ENCODE assay signal across 1 cellular context in the genomic region with DNA sequence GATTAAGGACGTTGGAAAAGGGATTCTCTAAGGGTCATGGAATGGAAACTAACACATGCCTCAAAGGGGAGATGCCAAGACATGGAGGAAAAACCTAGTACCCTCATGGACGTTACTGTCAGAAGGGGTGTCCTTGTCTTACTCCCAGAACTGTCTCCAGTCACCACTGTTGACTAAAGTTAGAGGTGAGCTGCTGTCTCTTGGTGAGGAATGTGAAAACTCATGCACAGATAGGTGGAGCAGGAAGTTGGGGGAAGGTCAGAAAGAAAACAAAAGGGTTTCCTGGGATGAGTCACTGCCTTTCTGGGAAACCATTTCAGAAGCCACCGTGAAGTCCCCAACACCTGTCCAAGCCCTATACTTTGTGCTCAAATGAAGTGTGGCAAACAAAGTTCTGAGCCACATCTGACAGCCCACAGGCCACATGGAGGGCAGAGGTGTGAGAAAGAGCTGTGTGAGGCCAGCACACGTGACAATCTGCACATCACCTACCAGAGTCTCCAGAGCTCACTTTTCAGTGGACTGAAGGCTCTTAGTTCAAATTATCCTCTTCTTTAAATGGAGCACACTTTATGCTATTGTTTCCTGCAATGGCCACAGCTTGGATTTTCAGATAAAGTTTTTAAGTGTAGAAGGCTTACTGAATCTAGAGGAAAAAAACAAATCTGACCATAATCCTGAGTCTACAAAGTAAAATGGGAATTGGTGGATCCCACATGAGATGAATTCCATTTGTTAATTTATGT.
A peak's percentile ranks its signal among the peaks of the same experiment; 100 is the strongest.
TF ChIP-seq lines count a peak whose summit lies in the region.

No MANE protein-coding gene starts in this region.

TF ChIP-seq in K562, 482 proteins besides CTCF, POLR2A, EP300 and RAD21 (continued from another document and continues in another):
- TF ChIP-seq, protein P1, sequence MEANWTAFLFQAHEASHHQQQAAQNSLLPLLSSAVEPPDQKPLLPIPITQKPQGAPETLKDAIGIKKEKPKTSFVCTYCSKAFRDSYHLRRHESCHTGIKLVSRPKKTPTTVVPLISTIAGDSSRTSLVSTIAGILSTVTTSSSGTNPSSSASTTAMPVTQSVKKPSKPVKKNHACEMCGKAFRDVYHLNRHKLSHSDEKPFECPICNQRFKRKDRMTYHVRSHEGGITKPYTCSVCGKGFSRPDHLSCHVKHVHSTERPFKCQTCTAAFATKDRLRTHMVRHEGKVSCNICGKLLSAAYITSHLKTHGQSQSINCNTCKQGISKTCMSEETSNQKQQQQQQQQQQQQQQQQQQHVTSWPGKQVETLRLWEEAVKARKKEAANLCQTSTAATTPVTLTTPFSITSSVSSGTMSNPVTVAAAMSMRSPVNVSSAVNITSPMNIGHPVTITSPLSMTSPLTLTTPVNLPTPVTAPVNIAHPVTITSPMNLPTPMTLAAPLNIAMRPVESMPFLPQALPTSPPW (CRISPR knock-in tag; IDR thresholded peaks at IDR 0.05) = no peak
- peak; percentile 54; the same call in 1 of the 2 replicates for TF ChIP-seq ZNF140 (CRISPR knock-in tag; IDR thresholded peaks at IDR 0.05)
- TF ChIP-seq PHB2 (IDR thresholded peaks at IDR 0.05; ENCODE audit: low read depth) = no peak
- peak; percentile 88; the same call in 1 of the 2 replicates for TF ChIP-seq CTBP1 (IDR thresholded peaks at IDR 0.05; ENCODE audit: borderline replicate concordance)
- peak; percentile 21; the same call in 1 of the 2 replicates for TF ChIP-seq ZNF311 (CRISPR knock-in tag; IDR thresholded peaks at IDR 0.05)
- TF ChIP-seq SIRT6 (IDR thresholded peaks at IDR 0.05; ENCODE audit: low read depth, low read length) = no peak
- TF ChIP-seq, protein P2, sequence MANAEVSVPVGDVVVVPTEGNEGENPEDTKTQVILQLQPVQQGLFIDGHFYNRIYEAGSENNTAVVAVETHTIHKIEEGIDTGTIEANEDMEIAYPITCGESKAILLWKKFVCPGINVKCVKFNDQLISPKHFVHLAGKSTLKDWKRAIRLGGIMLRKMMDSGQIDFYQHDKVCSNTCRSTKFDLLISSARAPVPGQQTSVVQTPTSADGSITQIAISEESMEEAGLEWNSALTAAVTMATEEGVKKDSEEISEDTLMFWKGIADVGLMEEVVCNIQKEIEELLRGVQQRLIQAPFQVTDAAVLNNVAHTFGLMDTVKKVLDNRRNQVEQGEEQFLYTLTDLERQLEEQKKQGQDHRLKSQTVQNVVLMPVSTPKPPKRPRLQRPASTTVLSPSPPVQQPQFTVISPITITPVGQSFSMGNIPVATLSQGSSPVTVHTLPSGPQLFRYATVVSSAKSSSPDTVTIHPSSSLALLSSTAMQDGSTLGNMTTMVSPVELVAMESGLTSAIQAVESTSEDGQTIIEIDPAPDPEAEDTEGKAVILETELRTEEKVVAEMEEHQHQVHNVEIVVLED (CRISPR knock-in tag; IDR thresholded peaks at IDR 0.05) = 0 out of 2 replicates have a peak, but pooled peaks have one; percentile 19
- no peak for TF ChIP-seq ZNF77 (CRISPR knock-in tag; IDR thresholded peaks at IDR 0.05)
- TF ChIP-seq MBD2 (IDR thresholded peaks at IDR 0.05; ENCODE audit: borderline replicate concordance, low read depth) = 0 out of 2 replicates have a peak, but pooled peaks have one; percentile 14
- TF ChIP-seq TAL1 (IDR thresholded peaks at IDR 0.05) = no peak
- peak; percentile 85; the same call in 1 of the 2 replicates for TF ChIP-seq ERF (CRISPR knock-in tag; IDR thresholded peaks at IDR 0.05)
- peak; percentile 70 for TF ChIP-seq ETV1 (tag; conservative IDR thresholded peaks at IDR 0.05; ENCODE audit: low read depth)
- TF ChIP-seq, protein P3, sequence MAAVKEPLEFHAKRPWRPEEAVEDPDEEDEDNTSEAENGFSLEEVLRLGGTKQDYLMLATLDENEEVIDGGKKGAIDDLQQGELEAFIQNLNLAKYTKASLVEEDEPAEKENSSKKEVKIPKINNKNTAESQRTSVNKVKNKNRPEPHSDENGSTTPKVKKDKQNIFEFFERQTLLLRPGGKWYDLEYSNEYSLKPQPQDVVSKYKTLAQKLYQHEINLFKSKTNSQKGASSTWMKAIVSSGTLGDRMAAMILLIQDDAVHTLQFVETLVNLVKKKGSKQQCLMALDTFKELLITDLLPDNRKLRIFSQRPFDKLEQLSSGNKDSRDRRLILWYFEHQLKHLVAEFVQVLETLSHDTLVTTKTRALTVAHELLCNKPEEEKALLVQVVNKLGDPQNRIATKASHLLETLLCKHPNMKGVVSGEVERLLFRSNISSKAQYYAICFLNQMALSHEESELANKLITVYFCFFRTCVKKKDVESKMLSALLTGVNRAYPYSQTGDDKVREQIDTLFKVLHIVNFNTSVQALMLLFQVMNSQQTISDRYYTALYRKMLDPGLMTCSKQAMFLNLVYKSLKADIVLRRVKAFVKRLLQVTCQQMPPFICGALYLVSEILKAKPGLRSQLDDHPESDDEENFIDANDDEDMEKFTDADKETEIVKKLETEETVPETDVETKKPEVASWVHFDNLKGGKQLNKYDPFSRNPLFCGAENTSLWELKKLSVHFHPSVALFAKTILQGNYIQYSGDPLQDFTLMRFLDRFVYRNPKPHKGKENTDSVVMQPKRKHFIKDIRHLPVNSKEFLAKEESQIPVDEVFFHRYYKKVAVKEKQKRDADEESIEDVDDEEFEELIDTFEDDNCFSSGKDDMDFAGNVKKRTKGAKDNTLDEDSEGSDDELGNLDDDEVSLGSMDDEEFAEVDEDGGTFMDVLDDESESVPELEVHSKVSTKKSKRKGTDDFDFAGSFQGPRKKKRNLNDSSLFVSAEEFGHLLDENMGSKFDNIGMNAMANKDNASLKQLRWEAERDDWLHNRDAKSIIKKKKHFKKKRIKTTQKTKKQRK (IDR thresholded peaks at IDR 0.05; ENCODE audit: borderline replicate concordance, low read depth, low read length) = no peak
- no peak for TF ChIP-seq NR2C1 (IDR thresholded peaks at IDR 0.05)
- peak; percentile 52; the same call in 1 of the 2 replicates for TF ChIP-seq NR2C1 (tag; IDR thresholded peaks at IDR 0.05)
- TF ChIP-seq, protein P4, sequence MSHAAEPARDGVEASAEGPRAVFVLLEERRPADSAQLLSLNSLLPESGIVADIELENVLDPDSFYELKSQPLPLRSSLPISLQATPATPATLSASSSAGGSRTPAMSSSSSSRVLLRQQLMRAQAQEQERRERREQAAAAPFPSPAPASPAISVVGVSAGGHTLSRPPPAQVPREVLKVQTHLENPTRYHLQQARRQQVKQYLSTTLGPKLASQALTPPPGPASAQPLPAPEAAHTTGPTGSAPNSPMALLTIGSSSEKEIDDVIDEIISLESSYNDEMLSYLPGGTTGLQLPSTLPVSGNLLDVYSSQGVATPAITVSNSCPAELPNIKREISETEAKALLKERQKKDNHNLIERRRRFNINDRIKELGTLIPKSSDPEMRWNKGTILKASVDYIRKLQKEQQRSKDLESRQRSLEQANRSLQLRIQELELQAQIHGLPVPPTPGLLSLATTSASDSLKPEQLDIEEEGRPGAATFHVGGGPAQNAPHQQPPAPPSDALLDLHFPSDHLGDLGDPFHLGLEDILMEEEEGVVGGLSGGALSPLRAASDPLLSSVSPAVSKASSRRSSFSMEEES (CRISPR knock-in tag; IDR thresholded peaks at IDR 0.05) = peak; percentile 31
- no peak for TF ChIP-seq ZNF436 (CRISPR knock-in tag; IDR thresholded peaks at IDR 0.05)
- peak; percentile 75 for TF ChIP-seq TAF9B (IDR thresholded peaks at IDR 0.05; ENCODE audit: partially characterized antibody)
- peak; percentile 84; the same call in 1 of the 2 replicates for TF ChIP-seq ZNF589 (CRISPR knock-in tag; IDR thresholded peaks at IDR 0.05; ENCODE audit: low read depth)
- TF ChIP-seq RFX5 (IDR thresholded peaks at IDR 0.05; ENCODE audit: low read depth, low read length) = no peak
- TF ChIP-seq SMAD3 (CRISPR knock-in tag; conservative IDR thresholded peaks at IDR 0.05) = no peak
- TF ChIP-seq, protein P5, sequence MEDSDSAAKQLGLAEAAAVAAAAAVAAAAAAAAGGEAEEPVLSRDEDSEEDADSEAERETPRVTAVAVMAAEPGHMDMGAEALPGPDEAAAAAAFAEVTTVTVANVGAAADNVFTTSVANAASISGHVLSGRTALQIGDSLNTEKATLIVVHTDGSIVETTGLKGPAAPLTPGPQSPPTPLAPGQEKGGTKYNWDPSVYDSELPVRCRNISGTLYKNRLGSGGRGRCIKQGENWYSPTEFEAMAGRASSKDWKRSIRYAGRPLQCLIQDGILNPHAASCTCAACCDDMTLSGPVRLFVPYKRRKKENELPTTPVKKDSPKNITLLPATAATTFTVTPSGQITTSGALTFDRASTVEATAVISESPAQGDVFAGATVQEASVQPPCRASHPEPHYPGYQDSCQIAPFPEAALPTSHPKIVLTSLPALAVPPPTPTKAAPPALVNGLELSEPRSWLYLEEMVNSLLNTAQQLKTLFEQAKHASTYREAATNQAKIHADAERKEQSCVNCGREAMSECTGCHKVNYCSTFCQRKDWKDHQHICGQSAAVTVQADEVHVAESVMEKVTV (CRISPR knock-in tag; IDR thresholded peaks at IDR 0.05) = 0 out of 2 replicates have a peak, but pooled peaks have one; percentile 12
- no peak for TF ChIP-seq ZNF165 (CRISPR knock-in tag; IDR thresholded peaks at IDR 0.05; ENCODE audit: borderline replicate concordance)
- no peak for TF ChIP-seq HNRNPUL1 (IDR thresholded peaks at IDR 0.05; ENCODE audit: low read length)
- TF ChIP-seq, protein P6, sequence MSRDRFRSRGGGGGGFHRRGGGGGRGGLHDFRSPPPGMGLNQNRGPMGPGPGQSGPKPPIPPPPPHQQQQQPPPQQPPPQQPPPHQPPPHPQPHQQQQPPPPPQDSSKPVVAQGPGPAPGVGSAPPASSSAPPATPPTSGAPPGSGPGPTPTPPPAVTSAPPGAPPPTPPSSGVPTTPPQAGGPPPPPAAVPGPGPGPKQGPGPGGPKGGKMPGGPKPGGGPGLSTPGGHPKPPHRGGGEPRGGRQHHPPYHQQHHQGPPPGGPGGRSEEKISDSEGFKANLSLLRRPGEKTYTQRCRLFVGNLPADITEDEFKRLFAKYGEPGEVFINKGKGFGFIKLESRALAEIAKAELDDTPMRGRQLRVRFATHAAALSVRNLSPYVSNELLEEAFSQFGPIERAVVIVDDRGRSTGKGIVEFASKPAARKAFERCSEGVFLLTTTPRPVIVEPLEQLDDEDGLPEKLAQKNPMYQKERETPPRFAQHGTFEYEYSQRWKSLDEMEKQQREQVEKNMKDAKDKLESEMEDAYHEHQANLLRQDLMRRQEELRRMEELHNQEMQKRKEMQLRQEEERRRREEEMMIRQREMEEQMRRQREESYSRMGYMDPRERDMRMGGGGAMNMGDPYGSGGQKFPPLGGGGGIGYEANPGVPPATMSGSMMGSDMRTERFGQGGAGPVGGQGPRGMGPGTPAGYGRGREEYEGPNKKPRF (IDR thresholded peaks at IDR 0.05; ENCODE audit: low read depth, low read length) = no peak
- TF ChIP-seq ZNF778 (CRISPR knock-in tag; IDR thresholded peaks at IDR 0.05) = no peak
- no peak for TF ChIP-seq FOXJ3 (CRISPR knock-in tag; IDR thresholded peaks at IDR 0.05)
- TF ChIP-seq, protein P7, sequence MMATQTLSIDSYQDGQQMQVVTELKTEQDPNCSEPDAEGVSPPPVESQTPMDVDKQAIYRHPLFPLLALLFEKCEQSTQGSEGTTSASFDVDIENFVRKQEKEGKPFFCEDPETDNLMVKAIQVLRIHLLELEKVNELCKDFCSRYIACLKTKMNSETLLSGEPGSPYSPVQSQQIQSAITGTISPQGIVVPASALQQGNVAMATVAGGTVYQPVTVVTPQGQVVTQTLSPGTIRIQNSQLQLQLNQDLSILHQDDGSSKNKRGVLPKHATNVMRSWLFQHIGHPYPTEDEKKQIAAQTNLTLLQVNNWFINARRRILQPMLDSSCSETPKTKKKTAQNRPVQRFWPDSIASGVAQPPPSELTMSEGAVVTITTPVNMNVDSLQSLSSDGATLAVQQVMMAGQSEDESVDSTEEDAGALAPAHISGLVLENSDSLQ (IDR thresholded peaks at IDR 0.05) = peak; percentile 62
- TF ChIP-seq, protein P8, sequence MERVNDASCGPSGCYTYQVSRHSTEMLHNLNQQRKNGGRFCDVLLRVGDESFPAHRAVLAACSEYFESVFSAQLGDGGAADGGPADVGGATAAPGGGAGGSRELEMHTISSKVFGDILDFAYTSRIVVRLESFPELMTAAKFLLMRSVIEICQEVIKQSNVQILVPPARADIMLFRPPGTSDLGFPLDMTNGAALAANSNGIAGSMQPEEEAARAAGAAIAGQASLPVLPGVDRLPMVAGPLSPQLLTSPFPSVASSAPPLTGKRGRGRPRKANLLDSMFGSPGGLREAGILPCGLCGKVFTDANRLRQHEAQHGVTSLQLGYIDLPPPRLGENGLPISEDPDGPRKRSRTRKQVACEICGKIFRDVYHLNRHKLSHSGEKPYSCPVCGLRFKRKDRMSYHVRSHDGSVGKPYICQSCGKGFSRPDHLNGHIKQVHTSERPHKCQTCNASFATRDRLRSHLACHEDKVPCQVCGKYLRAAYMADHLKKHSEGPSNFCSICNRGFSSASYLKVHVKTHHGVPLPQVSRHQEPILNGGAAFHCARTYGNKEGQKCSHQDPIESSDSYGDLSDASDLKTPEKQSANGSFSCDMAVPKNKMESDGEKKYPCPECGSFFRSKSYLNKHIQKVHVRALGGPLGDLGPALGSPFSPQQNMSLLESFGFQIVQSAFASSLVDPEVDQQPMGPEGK (CRISPR knock-in tag; IDR thresholded peaks at IDR 0.05; ENCODE audit: borderline replicate concordance) = no peak
- TF ChIP-seq CBX5 (IDR thresholded peaks at IDR 0.05; ENCODE audit: borderline replicate concordance, low read depth) = no peak
- TF ChIP-seq FUS (optimal IDR thresholded peaks at IDR 0.05; ENCODE audit: low read depth, low read length) = no peak
- TF ChIP-seq TRIM24 (IDR thresholded peaks at IDR 0.05) = peak in 1 of 2 experiments; percentile 66; a peak in 3 of 4 replicates
- TF ChIP-seq MECOM (CRISPR knock-in tag; IDR thresholded peaks at IDR 0.05) = peak; percentile 86
- TF ChIP-seq ARHGAP35 (IDR thresholded peaks at IDR 0.05; ENCODE audit: partially characterized antibody) = no peak
- TF ChIP-seq, protein P9, sequence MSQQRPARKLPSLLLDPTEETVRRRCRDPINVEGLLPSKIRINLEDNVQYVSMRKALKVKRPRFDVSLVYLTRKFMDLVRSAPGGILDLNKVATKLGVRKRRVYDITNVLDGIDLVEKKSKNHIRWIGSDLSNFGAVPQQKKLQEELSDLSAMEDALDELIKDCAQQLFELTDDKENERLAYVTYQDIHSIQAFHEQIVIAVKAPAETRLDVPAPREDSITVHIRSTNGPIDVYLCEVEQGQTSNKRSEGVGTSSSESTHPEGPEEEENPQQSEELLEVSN (IDR thresholded peaks at IDR 0.05; ENCODE audit: borderline replicate concordance in 1 of 2, extremely low read depth in 1 of 2, insufficient read depth in 1 of 2, insufficient read length in 1 of 2, low read depth in 1 of 2, low read length in 1 of 2, poor library complexity in 1 of 2, severe bottlenecking in 1 of 2) = peak; percentile 91 to 97
- peak; percentile 48; the same call in 1 of the 2 replicates for TF ChIP-seq GATAD2A (IDR thresholded peaks at IDR 0.05)
- no peak for TF ChIP-seq SRF (CRISPR knock-in tag; IDR thresholded peaks at IDR 0.05)
- TF ChIP-seq ZNF121 (CRISPR knock-in tag; conservative IDR thresholded peaks at IDR 0.05) = no peak
